ENCODE assay signal across 18 cellular contexts in the genomic region with DNA sequence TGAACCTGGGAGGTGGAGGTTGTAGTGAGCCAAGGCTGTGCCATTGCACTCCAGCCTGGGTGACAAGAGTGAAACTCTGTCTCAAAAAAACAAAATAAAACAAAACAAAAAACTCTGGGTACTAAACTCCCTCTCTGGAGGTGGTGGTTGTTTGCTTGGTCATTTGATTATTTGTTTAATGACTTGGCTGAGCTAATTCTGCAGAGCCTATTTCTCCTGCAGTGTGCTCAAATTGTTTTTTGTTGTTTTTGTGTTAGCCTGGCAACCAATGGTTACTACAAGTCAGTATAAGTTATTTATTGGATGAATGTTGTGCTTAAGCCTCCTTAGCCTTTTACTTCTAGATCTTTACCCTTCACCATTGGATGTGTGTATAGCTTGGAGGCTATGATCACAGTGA.
"Had no signal": no experiment of that assay in that cellular context is flagged by ENCODE, and none has a peak within 500 bp of the region (broad histone marks: within the 10 kb centered on the region; RNA-seq: fewer than 3 reads in every experiment).

No MANE protein-coding gene starts in this region.

- H3K27me3 ChIP-seq: heart left ventricle, sigmoid colon had no signal

- H3K27ac ChIP-seq: heart left ventricle, sigmoid colon, skin epidermis, thoracic aorta had no signal

- H3K36me3 ChIP-seq: heart left ventricle, sigmoid colon, thoracic aorta had no signal

- H3K36me3 Mint-ChIP-seq: naive thymus-derived CD4-positive, alpha-beta T cell; stimulated activated naive B cell treated with anti-CD40 and anti-IgM and Interleukin-4, amounts not matched to agents 10 μg/mL and 1 μg/mL and 100 μg/mL, for 72 hours had no signal

- H3K4me3 Mint-ChIP-seq: naive thymus-derived CD4-positive, alpha-beta T cell; nephron progenitor cell; stimulated activated naive B cell treated with anti-CD40 and anti-IgM and Interleukin-4, amounts not matched to agents 10 μg/mL and 1 μg/mL and 100 μg/mL, for 72 hours; stimulated activated naive CD8-positive, alpha-beta T cell treated with anti-CD3 and anti-CD28 coated beads, Interleukin-15, amount 100 ng/mL, for 72 hours had no signal

- H3K4me3 ChIP-seq: heart left ventricle, sigmoid colon, skin epidermis, thoracic aorta had no signal

- H3K4me1 ChIP-seq: heart left ventricle, sigmoid colon had no signal

- H3K27ac Mint-ChIP-seq: naive thymus-derived CD4-positive, alpha-beta T cell; nephron progenitor cell; stimulated activated naive B cell treated with anti-CD40 and anti-IgM and Interleukin-4, amounts not matched to agents 10 μg/mL and 1 μg/mL and 100 μg/mL, for 72 hours; stimulated activated naive CD8-positive, alpha-beta T cell treated with anti-CD3 and anti-CD28 coated beads, Interleukin-15, amount 100 ng/mL, for 72 hours had no signal

- H3K27me3 Mint-ChIP-seq: naive thymus-derived CD4-positive, alpha-beta T cell; stimulated activated naive B cell treated with anti-CD40 and anti-IgM and Interleukin-4, amounts not matched to agents 10 μg/mL and 1 μg/mL and 100 μg/mL, for 72 hours; stimulated activated naive CD8-positive, alpha-beta T cell treated with anti-CD3 and anti-CD28 coated beads, Interleukin-15, amount 100 ng/mL, for 72 hours had no signal

- H3K4me1 Mint-ChIP-seq: stimulated activated naive B cell treated with anti-CD40 and anti-IgM and Interleukin-4, amounts not matched to agents 10 μg/mL and 1 μg/mL and 100 μg/mL, for 72 hours; stimulated activated naive CD8-positive, alpha-beta T cell treated with anti-CD3 and anti-CD28 coated beads, Interleukin-15, amount 100 ng/mL, for 72 hours had no signal

- ATAC-seq: esophagus mucosa; heart left ventricle; left colon; naive thymus-derived CD4-positive, alpha-beta T cell; stimulated activated naive CD8-positive, alpha-beta T cell treated with anti-CD3 and anti-CD28 coated beads, Interleukin-15, amount 100 ng/mL, for 72 hours had no signal

- H3K9me3 ChIP-seq: heart left ventricle, sigmoid colon, thoracic aorta had no signal

- DNase-seq: effector memory CD4-positive, alpha-beta T cell; heart left ventricle; hippocampal formation; left colon; mammary epithelial cell; naive thymus-derived CD4-positive, alpha-beta T cell; nephron progenitor cell; posterior cingulate gyrus; sigmoid colon; stimulated activated CD4-positive, alpha-beta T cell treated with anti-CD3 and anti-CD28 coated beads, Interleukin-2, amount 100 ng/mL, for 24 hours; stimulated activated CD4-positive, alpha-beta T cell treated with anti-CD3 and anti-CD28 coated beads, Interleukin-4, amount 100 ng/mL, for 4 hours; stimulated activated naive B cell treated with anti-CD40 and anti-IgM and Interleukin-4, amounts not matched to agents 10 μg/mL and 1 μg/mL and 100 μg/mL, for 72 hours; stimulated activated naive CD8-positive, alpha-beta T cell treated with anti-CD3 and anti-CD28 coated beads, Interleukin-15, amount 100 ng/mL, for 72 hours; substantia nigra; trophoblast cell had no signal
